8 cellular contexts compared by ENCODE assay signal in the genomic region with DNA sequence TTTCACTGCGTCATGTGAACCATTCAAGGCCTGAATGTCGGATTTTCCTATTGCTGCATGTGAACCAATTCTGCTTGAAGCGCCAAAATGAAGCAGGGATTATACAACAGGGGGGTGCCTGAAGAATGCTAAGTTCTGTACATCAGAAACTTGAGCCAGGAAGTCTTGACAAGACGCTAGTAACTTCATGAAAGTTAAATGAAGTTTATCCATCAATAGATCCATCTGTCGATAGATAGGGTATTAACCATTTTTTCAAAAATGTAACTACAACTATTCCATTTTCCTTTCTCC. TPM values are rescaled to one million over a fixed set of nuclear protein-coding genes. Genes with fewer than 3 reads are reported as not detected.
DNase-seq lines count a peak whose midpoint lies in the region; ATAC-seq, FAIRE-seq and TF ChIP-seq lines count a peak whose summit lies in the region.

No MANE protein-coding gene starts in this region.

- peak overlapping the region; percentile 54 for H3K4me2 ChIP-seq in H9 (ENCODE audit: insufficient read depth, insufficient read length, low read length)

- H3K27me3 ChIP-seq in H9 (ENCODE audit: insufficient read depth, low read length) = no peaks in the 10 kb centered on the region
- H3K27me3 ChIP-seq in skeletal muscle tissue (ENCODE audit: control insufficient read depth in 3 of 3, insufficient read depth in 3 of 3, low read length in 3 of 3) = no peaks in the 10 kb centered on the region

- H2BK120ac ChIP-seq in H9 (ENCODE audit: low read depth, low read length, poor library complexity, severe bottlenecking) = no peak overlapping the region

- no peak overlapping the region for H4K8ac ChIP-seq in H9 (replicated peaks; ENCODE audit: insufficient read length, low read depth, low read length)

- peak overlapping the region; percentile 85 to 88 (median 87) for H3K4me3 ChIP-seq in skeletal muscle tissue (ENCODE audit: low read length in 3 of 3)

- peak overlapping the region; percentile 32 for H3K18ac ChIP-seq in H9 (ENCODE audit: insufficient read length, low read depth, low read length)

- H3K79me1 ChIP-seq in H9 (ENCODE audit: insufficient read depth, low read depth, low read length, poor library complexity, severe bottlenecking) = no peaks in the 10 kb centered on the region

- no peak overlapping the region for H3K56ac ChIP-seq in H9 (ENCODE audit: insufficient read length, low read depth, low read length)

- no peak overlapping the region for H3T11ph ChIP-seq in H9 (ENCODE audit: low read length)

- H3K27ac ChIP-seq in H9 (ENCODE audit: insufficient read length, low read depth, low read length) (no peak overlapping the region), skeletal muscle tissue (ENCODE audit: low read depth, low read length) (peak overlapping the region; percentile 88)

- POLR2A ChIA-PET in activated B cell treated with CpG ODN at 0.5 μM for 24 hours (lab: Charles Lee) = interaction anchor here (1.9 kb wide), 1 partner anchor 327 kb away, joined by 11 read pairs; a partner anchor contains a TSS

- peak overlapping the region; percentile 1; the same call in 1 of the 2 replicates for H3K14ac ChIP-seq in H9 (ENCODE audit: insufficient read depth, low read length)

- CTCF ChIA-PET in activated B cell treated with CpG ODN at 0.5 μM for 24 hours (lab: Charles Lee) = no interaction called here

- H3K4me1 ChIP-seq in H9 (ENCODE audit: insufficient read depth, low read length) (peaks cover 2% of the 10 kb centered on the region; the same call in 1 of the 2 replicates), skeletal muscle tissue (ENCODE audit: control insufficient read depth in 3 of 3, insufficient read depth in 3 of 3, low read length in 3 of 3) (peaks cover 4 to 21% (median 13%) of the 10 kb centered on the region in 3 donors)

- intact Hi-C loops in activated B cell treated with CpG ODN at 0.5 μM for 24 hours (cut with micrococcal nuclease) = loop anchor here (2.0 to 5.0 kb wide), 6 partner anchors 16 to 1790 kb away; no protein-coding TSS in a partner anchor

- no CpG with 5 or more reads among the region's 5 CpGs for WGBS in H9 (ENCODE audit: extremely low coverage, insufficient read length, low lambda C conversion rate)

- H4K91ac ChIP-seq in H9 (ENCODE audit: insufficient read length, low read depth, low read length) = no peak overlapping the region

- H3K4ac ChIP-seq in H9 (ENCODE audit: low read depth, low read length) = no peak overlapping the region

- no peak overlapping the region for H4K5ac ChIP-seq in H9 (ENCODE audit: insufficient read length, low read depth, low read length)

- H2BK5ac ChIP-seq in H9 (ENCODE audit: insufficient read length, low read length) = no peak overlapping the region

- H3K9me3 Mint-ChIP-seq in H9 = no peaks in the 10 kb centered on the region
- H3K9me3 Mint-ChIP-seq in activated B cell treated with CpG ODN at 0.5 μM for 24 hours = no peaks in the 10 kb centered on the region
- peaks cover 2% of the 10 kb centered on the region for H3K9me3 Mint-ChIP-seq in glutamatergic neuron (ENCODE audit: unreplicated experiment)

- ATAC-seq in activated B cell treated with CpG ODN at 0.5 μM for 24 hours (ENCODE audit: low read depth) (no peak), GM18520 (IDR thresholded peaks at IDR 0.05; ENCODE audit: unreplicated experiment) (no peak)

- no peak overlapping the region for H2AK5ac ChIP-seq in H9 (ENCODE audit: insufficient read length, low read length)

- no peak overlapping the region for H2BK15ac ChIP-seq in H9 (ENCODE audit: low read depth, low read length)

- no peak for TF ChIP-seq CTCF in H9 (conservative IDR thresholded peaks at IDR 0.05)
- TF ChIP-seq CTCF in activated B cell treated with CpG ODN at 0.5 μM for 24 hours (IDR thresholded peaks at IDR 0.05) = no peak
- TF ChIP-seq CTCF in glutamatergic neuron (IDR thresholded peaks at IDR 0.05; ENCODE audit: partially characterized antibody, unreplicated experiment) = no peak

- H3K27me3 Mint-ChIP-seq in H9 (ENCODE audit: low read depth) (no peaks in the 10 kb centered on the region), activated B cell treated with CpG ODN at 0.5 μM for 24 hours (no peaks in the 10 kb centered on the region), glutamatergic neuron (ENCODE audit: unreplicated experiment) (peaks cover 2% of the 10 kb centered on the region)

- H3K23ac ChIP-seq in H9 (ENCODE audit: insufficient read length, low read depth, low read length) = no peak overlapping the region

- DNase-seq in H9 (no peak), activated B cell treated with CpG ODN at 0.5 μM for 24 hours (no peak), glutamatergic neuron (no peak), HTR-8/SVneo (ENCODE audit: insufficient read length, low spot score) (no peak), NCI-H526 (lab: John Stamatoyannopoulos, UW) (no peak)
- no peak for DNase-seq in stimulated activated CD4-positive, alpha-beta T cell treated with anti-CD3 and anti-CD28 coated beads, Interleukin-1b, Interleukin-23, amount 100 ng/mL, for 48 hours

- peak overlapping the region in 2 of 3 experiments; percentile 91 to 97; a peak in 3 of 7 replicates for H3K27ac Mint-ChIP-seq in H9
- H3K27ac Mint-ChIP-seq in activated B cell treated with CpG ODN at 0.5 μM for 24 hours = peak overlapping the region; percentile 95
- H3K27ac Mint-ChIP-seq in glutamatergic neuron (ENCODE audit: unreplicated experiment) = peak overlapping the region; percentile 69

- peaks cover 0 to 8% (median 0%) of the 10 kb centered on the region in 3 donors for H3K36me3 ChIP-seq in skeletal muscle tissue (ENCODE audit: control insufficient read depth in 3 of 3, insufficient read depth in 3 of 3, low read length in 3 of 3)

- H3K36me3 Mint-ChIP-seq in H9 (ENCODE audit: insufficient read depth in 1 of 3, low read depth in 3 of 3) = peaks cover 10 to 13% (median 11%) of the 10 kb centered on the region in 3 experiments
- peaks cover 25% of the 10 kb centered on the region for H3K36me3 Mint-ChIP-seq in activated B cell treated with CpG ODN at 0.5 μM for 24 hours (ENCODE audit: low read depth)
- H3K36me3 Mint-ChIP-seq in glutamatergic neuron (ENCODE audit: unreplicated experiment) = no peaks in the 10 kb centered on the region

- no peaks in the 10 kb centered on the region for H3K9me3 ChIP-seq in H9 (ENCODE audit: control insufficient read depth, low read depth, low read length)
- no peaks in the 10 kb centered on the region for H3K9me3 ChIP-seq in skeletal muscle tissue (ENCODE audit: control insufficient read depth in 3 of 3, low read length in 3 of 3)

- H3K23me2 ChIP-seq in H9 (ENCODE audit: insufficient read length, low read depth, low read length, poor library complexity, severe bottlenecking) = peaks cover 5% of the 10 kb centered on the region

- H2BK12ac ChIP-seq in H9 (ENCODE audit: insufficient read length, low read depth, low read length) = no peak overlapping the region

- H3K4me3 Mint-ChIP-seq in H9 (peak overlapping the region; percentile 72 to 85), activated B cell treated with CpG ODN at 0.5 μM for 24 hours (peak overlapping the region; percentile 91), glutamatergic neuron (ENCODE audit: unreplicated experiment) (peak overlapping the region; percentile 94)

- H2BK20ac ChIP-seq in H9 (ENCODE audit: low read depth, low read length, poor library complexity, severe bottlenecking) = no peak overlapping the region

- no peaks in the 10 kb centered on the region for H4K20me1 ChIP-seq in H9 (ENCODE audit: control insufficient read depth, insufficient read depth, insufficient read length)

- peak overlapping the region; percentile 60 for H3K9ac ChIP-seq in H9 (ENCODE audit: extremely low read depth, insufficient read length, low read length)
- H3K9ac ChIP-seq in skeletal muscle tissue (ENCODE audit: low read depth in 1 of 3, low read length in 3 of 3) = peak overlapping the region; percentile 79 to 91 (median 89)

- H3K79me2 ChIP-seq in H9 (ENCODE audit: insufficient read depth, low read length) = peaks cover 18% of the 10 kb centered on the region; the same call in 1 of the 2 replicates

- peaks cover 25 to 32% of the 10 kb centered on the region in 2 experiments for H3K4me1 Mint-ChIP-seq in H9
- peaks cover 27% of the 10 kb centered on the region for H3K4me1 Mint-ChIP-seq in activated B cell treated with CpG ODN at 0.5 μM for 24 hours
- peaks cover 8% of the 10 kb centered on the region for H3K4me1 Mint-ChIP-seq in glutamatergic neuron (ENCODE audit: low read depth, unreplicated experiment)

- no peak for FAIRE-seq in HTR-8/SVneo (lab: Jason Lieb, UNC)

- no peak overlapping the region for H2AFZ ChIP-seq in H9 (ENCODE audit: low read length)

RNA-seq across cellular contexts. Expression of a gene that starts 0.6 kb away (rescaled TPM):
- 44.0 and 44.7 TPM in 2 replicates for total RNA-seq in H9 (2021)
- 21.1 and 22.7 TPM in 2 replicates for total RNA-seq in activated B cell treated with CpG ODN at 0.5 μM for 24 hours
- total RNA-seq in glutamatergic neuron (ENCODE audit: unreplicated experiment) = 10.3 TPM
- 14.1 TPM for total RNA-seq in skeletal muscle tissue
